In genomic region chr16:81261049-81261648, GRCh38 we compare ENCODE assay signal across 8 cellular contexts. TPM values are rescaled to one million over a fixed set of nuclear protein-coding genes. Genes with fewer than 3 reads are reported as not detected.
A peak's percentile ranks its signal among the peaks of the same experiment; 100 is the strongest.
DNase-seq lines count a peak whose midpoint lies in the region; ATAC-seq and TF ChIP-seq lines count a peak whose summit lies in the region.

No MANE protein-coding gene starts in this region.

- H4K20me1 ChIP-seq in PC-3 (ENCODE audit: low read length) = no peaks in the 10 kb centered on the region

- peak overlapping the region; percentile 58; the same call in 1 of the 2 replicates for H2AFZ ChIP-seq in PC-3 (ENCODE audit: low read length)

- H3K27ac ChIP-seq in PC-3 (ENCODE audit: low read length) (no peak overlapping the region), prostate gland (no peak overlapping the region), ascending aorta (no peak overlapping the region)

- BruUV-seq in PC-3 (replicated peaks; lab: Mats Ljungman, UMichigan) = no TSS peak

- H3K4me3 ChIP-seq in GM12865 (ENCODE audit: low read depth, low read length) (no peak overlapping the region), PC-3 (ENCODE audit: low read length) (no peak overlapping the region), cardiac fibroblast (replicated peaks in 1 of 2; ENCODE audit: low read depth in 2 of 2, low read length in 2 of 2) (no peak overlapping the region), prostate gland (no peak overlapping the region), ascending aorta (no peak overlapping the region)

- ATAC-seq in PC-3 = no peak

- CTCF ChIA-PET in PC-3 (lab: Charles Lee) = interaction anchor here (0.5 to 0.7 kb wide), 2 partner anchors 55 to 58 kb away, joined by 3 to 5 read pairs; no protein-coding TSS in a partner anchor

- TF ChIP-seq CTCF in GM12865 (IDR thresholded peaks at IDR 0.05; ENCODE audit: insufficient read depth, low read depth, low read length, missing control alignments) (peak; percentile 58), PC-3 (conservative IDR thresholded peaks at IDR 0.05; ENCODE audit: low read depth, low read length) (peak; percentile 75), cardiac fibroblast (IDR thresholded peaks at IDR 0.05; ENCODE audit: low read depth, low read length) (peak; percentile 79), prostate gland (IDR thresholded peaks at IDR 0.05) (peak in 3 of 4 experiments; percentile 41 to 56 (median 55)), ascending aorta (IDR thresholded peaks at IDR 0.05) (peak in 1 of 3 experiments; percentile 10)

- H3K27me3 ChIP-seq in PC-3 (ENCODE audit: low read length) = no peaks in the 10 kb centered on the region
- H3K27me3 ChIP-seq in prostate gland (replicated peaks; ENCODE audit: insufficient read depth) = no peaks in the 10 kb centered on the region
- H3K27me3 ChIP-seq in ascending aorta = no peaks in the 10 kb centered on the region

- WGBS in prostate gland = 78% methylated on average over 11 of the region's 11 CpGs

- H3F3A ChIP-seq in PC-3 (ENCODE audit: low read length, unreplicated experiment) = no peaks in the 10 kb centered on the region

- H3K9me3 ChIP-seq in PC-3 (ENCODE audit: low read length) (no peaks in the 10 kb centered on the region), prostate gland (no peaks in the 10 kb centered on the region), ascending aorta (no peaks in the 10 kb centered on the region)

- TF ChIP-seq POLR2A in prostate gland (IDR thresholded peaks at IDR 0.05) = no peak

- intact Hi-C loops in PC-3 (cut with micrococcal nuclease) (loop anchor here (5.0 kb wide), 1 partner anchor 476 kb away; no protein-coding TSS in a partner anchor), prostate gland (cut with DNase I) (no loop called here), ascending aorta (cut with DNase I) (no loop called here)

- no peak overlapping the region for H3K9ac ChIP-seq in PC-3 (ENCODE audit: low read length)

- H3K79me2 ChIP-seq in PC-3 (ENCODE audit: low read length) = no peaks in the 10 kb centered on the region

- no peak overlapping the region for H3K4me2 ChIP-seq in PC-3 (ENCODE audit: low read length)

- POLR2A ChIA-PET in PC-3 (lab: Charles Lee; ENCODE audit: unreplicated experiment) = no interaction called here

- H3K9me2 ChIP-seq in PC-3 (replicated peaks; ENCODE audit: low read length) = no peaks in the 10 kb centered on the region

- H3K36me3 ChIP-seq in PC-3 (ENCODE audit: low read depth, low read length) = no peaks in the 10 kb centered on the region
- no peaks in the 10 kb centered on the region for H3K36me3 ChIP-seq in prostate gland
- H3K36me3 ChIP-seq in ascending aorta = no peaks in the 10 kb centered on the region

- peaks cover 5% of the 10 kb centered on the region for H3K4me1 ChIP-seq in PC-3 (ENCODE audit: insufficient read depth, low read length)
- peaks cover 4% of the 10 kb centered on the region for H3K4me1 ChIP-seq in prostate gland (replicated peaks)
- no peaks in the 10 kb centered on the region for H3K4me1 ChIP-seq in ascending aorta

- DNase-seq in GM12865 (ENCODE audit: low read depth) (peak; percentile 20), PC-3 (peak; percentile 55), cardiac fibroblast (ENCODE audit: low read depth in 2 of 2) (peak in 1 of 2 donors; percentile 38), prostate gland (ENCODE audit: low spot score) (no peak), HCEC 1CT (no peak), SW480 (ENCODE audit: low spot score) (no peak), ascending aorta (ENCODE audit: low spot score in 2 of 2) (no peak), NCI-H1436 treated with DMSO at 0.1 percent for 48 hours (lab: John Stamatoyannopoulos, UW) (no peak)

RNA-seq across cellular contexts. Expression of gene BCO1, which starts 22.7 kb away (rescaled TPM):
- total RNA-seq in PC-3 (2014; rRNA removed) (not detected in 2 replicates), prostate gland (1 to 10 TPM in 1 of 2 donors, under 1 TPM in 1; 0.18 to 2.2 TPM), ascending aorta (not detected)

RNA-seq across cellular contexts. Expression of gene GAN, which starts 53.6 kb away (rescaled TPM):
- total RNA-seq in PC-3 (2014; rRNA removed) = 5.3 and 5.8 TPM in 2 replicates
- 10 to 100 TPM in 1 of 2 donors, 1 to 10 TPM in 1; 8.2 to 10.1 TPM for total RNA-seq in prostate gland
- 2.6 TPM for total RNA-seq in ascending aorta

Comparison
In these comparisons a context has a peak if more than half of its experiments do, and no peak if none do; other contexts are left out.
1. DNase-seq: peak in GM12865 (single experiment) and PC-3 (single experiment); none in prostate gland (single experiment), HCEC 1CT (single experiment), SW480 (single experiment), ascending aorta (0 of 2) and NCI-H1436 treated with DMSO at 0.1 percent for 48 hours (single experiment).